1 cellular context compared by ENCODE assay signal in genomic region chr9:81689343-81690175, GRCh38.
TF ChIP-seq lines count a peak whose summit lies in the region.

Gene TLE1 (minus strand): TSS chr9:81689547. CDS start chr9:81688240, 1,307 bp downstream.

TF ChIP-seq in HepG2, 621 proteins besides CTCF, POLR2A, EP300 and RAD21 (continued from another document and continues in another):
- TF ChIP-seq ZBTB20 (CRISPR knock-in tag; IDR thresholded peaks at IDR 0.05; ENCODE audit: borderline replicate concordance, low read depth) (no peak; the same call in 1 of the 2 replicates), ZNF7 (CRISPR knock-in tag; IDR thresholded peaks at IDR 0.05) (no peak), NFRKB (IDR thresholded peaks at IDR 0.05) (no peak), CAMTA2 (CRISPR knock-in tag; IDR thresholded peaks at IDR 0.05; ENCODE audit: borderline replicate concordance) (peak; percentile 55; the same call in 1 of the 2 replicates), MXD1 (CRISPR knock-in tag; IDR thresholded peaks at IDR 0.05) (peak; percentile 67; the same call in 1 of the 2 replicates), ZNF20 (CRISPR knock-in tag; IDR thresholded peaks at IDR 0.05) (no peak), ZNF282 (IDR thresholded peaks at IDR 0.05; ENCODE audit: partially characterized antibody) (no peak), RBM39 (IDR thresholded peaks at IDR 0.05; ENCODE audit: low read depth, low read length, poor library complexity, severe bottlenecking) (peak; percentile 24), ZNF280D (CRISPR knock-in tag; IDR thresholded peaks at IDR 0.05) (peak; percentile 56; the same call in 1 of the 2 replicates), ZMYM4 (CRISPR knock-in tag; IDR thresholded peaks at IDR 0.05) (peak; percentile 52), ZKSCAN1 (IDR thresholded peaks at IDR 0.05; ENCODE audit: low read length) (no peak), SRSF1 (optimal IDR thresholded peaks at IDR 0.05; ENCODE audit: low read depth, low read length) (no peak), ZNF768 (CRISPR knock-in tag; IDR thresholded peaks at IDR 0.05) (peak; percentile 48; the same call in 1 of the 2 replicates), FOXO4 (CRISPR knock-in tag; conservative IDR thresholded peaks at IDR 0.05) (no peak), ZNF788 (CRISPR knock-in tag; IDR thresholded peaks at IDR 0.05; ENCODE audit: borderline replicate concordance) (peak; percentile 22; the same call in 1 of the 2 replicates), ZHX2 (IDR thresholded peaks at IDR 0.05; ENCODE audit: low read depth) (no peak), ZHX2 (CRISPR knock-in tag; IDR thresholded peaks at IDR 0.05; ENCODE audit: borderline replicate concordance) (0 out of 2 replicates have a peak, but pooled peaks have one; percentile 34), ELF4 (CRISPR knock-in tag; IDR thresholded peaks at IDR 0.05; ENCODE audit: borderline replicate concordance) (no peak), ZNF549 (CRISPR knock-in tag; IDR thresholded peaks at IDR 0.05) (no peak), ZNF383 (CRISPR knock-in tag; IDR thresholded peaks at IDR 0.05; ENCODE audit: borderline replicate concordance) (no peak), ARHGAP35 (CRISPR knock-in tag; IDR thresholded peaks at IDR 0.05; ENCODE audit: borderline replicate concordance) (0 out of 2 replicates have a peak, but pooled peaks have one; percentile 22), ZNF691 (CRISPR knock-in tag; IDR thresholded peaks at IDR 0.05; ENCODE audit: borderline replicate concordance, low read depth) (peak; percentile 68; the same call in 1 of the 2 replicates), SKI (IDR thresholded peaks at IDR 0.05; ENCODE audit: partially characterized antibody) (peak; percentile 91), KDM2A (CRISPR knock-in tag; IDR thresholded peaks at IDR 0.05; ENCODE audit: borderline replicate concordance, low read depth) (peak; percentile 38; the same call in 1 of the 2 replicates), PPARG (CRISPR knock-in tag; conservative IDR thresholded peaks at IDR 0.05) (peak; percentile 37; the same call in 1 of the 2 replicates), NCOA5 (CRISPR knock-in tag; IDR thresholded peaks at IDR 0.05) (no peak), TBX3 (IDR thresholded peaks at IDR 0.05; ENCODE audit: borderline replicate concordance) (0 out of 2 replicates have a peak, but pooled peaks have one; percentile 8), NFE2L1 (CRISPR knock-in tag; IDR thresholded peaks at IDR 0.05; ENCODE audit: borderline replicate concordance) (no peak), TAF1 (CRISPR knock-in tag; IDR thresholded peaks at IDR 0.05) (peak; percentile 92), SATB2 (CRISPR knock-in tag; IDR thresholded peaks at IDR 0.05) (no peak), ZMYM2 (CRISPR knock-in tag; IDR thresholded peaks at IDR 0.05) (no peak), ETV6 (CRISPR knock-in tag; conservative IDR thresholded peaks at IDR 0.05) (peak; percentile 35), MIER3 (CRISPR knock-in tag; IDR thresholded peaks at IDR 0.05; ENCODE audit: borderline replicate concordance) (peak; percentile 2; the same call in 1 of the 2 replicates), SIX1 (CRISPR knock-in tag; IDR thresholded peaks at IDR 0.05; ENCODE audit: borderline replicate concordance) (no peak), ZNF331 (CRISPR knock-in tag; IDR thresholded peaks at IDR 0.05) (peak; percentile 67), ARNT2 (CRISPR knock-in tag; IDR thresholded peaks at IDR 0.05; ENCODE audit: low read depth) (peak; percentile 45; the same call in 1 of the 2 replicates), ZNF501 (CRISPR knock-in tag; IDR thresholded peaks at IDR 0.05) (no peak), FOXP4 (CRISPR knock-in tag; IDR thresholded peaks at IDR 0.05) (peak; percentile 78), NFIB (CRISPR knock-in tag; IDR thresholded peaks at IDR 0.05; ENCODE audit: borderline replicate concordance) (no peak), AHDC1 (CRISPR knock-in tag; IDR thresholded peaks at IDR 0.05; ENCODE audit: borderline replicate concordance) (peak; percentile 77; the same call in 1 of the 2 replicates), CEBPG (CRISPR knock-in tag; IDR thresholded peaks at IDR 0.05) (no peak)
